15 cellular contexts compared by ENCODE assay signal in genomic region chr9:91782711-91783214, GRCh38.
"Had no signal": no experiment of that assay in that cellular context is flagged by ENCODE, and none has a peak within 500 bp of the region (broad histone marks: within the 10 kb centered on the region; RNA-seq: fewer than 3 reads in every experiment).

No MANE protein-coding gene starts in this region.

- H3K27me3 ChIP-seq: right lobe of liver, upper lobe of right lung had no signal

- H3K4me1 Mint-ChIP-seq: activated B cell treated with CpG ODN at 0.5 μM for 24 hours, natural killer cell had no signal

- H3K4me1 ChIP-seq: left ventricle myocardium inferior, psoas muscle, right lobe of liver, upper lobe of right lung had no signal

- H3K36me3 ChIP-seq: left ventricle myocardium inferior, right lobe of liver, upper lobe of right lung had no signal

- H3K4me3 Mint-ChIP-seq: activated B cell treated with CpG ODN at 0.5 μM for 24 hours; activated CD4-positive, alpha-beta T cell treated with anti-CD3 and anti-CD28 coated beads, Interleukin-2, amount 10 ng/mL, durations not matched to agents 24 days and 14 days; activated naive CD4-positive, alpha-beta T cell treated with anti-CD3 and anti-CD28 coated beads for 36 hours; natural killer cell; T-helper 2 cell treated with Interferon-gamma antibody and Interleukin-4, amounts not matched to agents 5 μg/mL and 100 μg/mL, for 36 hours had no signal

- H3K4me3 ChIP-seq: left ventricle myocardium inferior, psoas muscle, right lobe of liver, upper lobe of right lung had no signal

- DNase-seq: activated B cell treated with CpG ODN at 0.5 μM for 24 hours; activated CD4-positive, alpha-beta T cell treated with anti-CD3 and anti-CD28 coated beads, Interleukin-2, amount 10 ng/mL, durations not matched to agents 24 days and 14 days; activated naive CD4-positive, alpha-beta T cell treated with anti-CD3 and anti-CD28 coated beads for 36 hours; activated T-cell treated with anti-CD3 and anti-CD28 coated beads, Interleukin-2, amount 50 U/mL, for 1 hour; hippocampal formation; kidney; left ventricle myocardium inferior; natural killer cell; psoas muscle; stimulated activated naive CD8-positive, alpha-beta T cell treated with anti-CD3 and anti-CD28 coated beads, Interleukin-15, Interleukin-2, amounts not matched to agents 100 U/mL and 50 U/mL, for 24 hours; SW 1271; upper lobe of right lung had no signal

- H3K9me3 Mint-ChIP-seq: activated CD4-positive, alpha-beta T cell treated with anti-CD3 and anti-CD28 coated beads, Interleukin-2, amount 10 ng/mL, durations not matched to agents 24 days and 14 days; activated naive CD4-positive, alpha-beta T cell treated with anti-CD3 and anti-CD28 coated beads for 36 hours; activated T-helper 2 cell treated with anti-CD3 and anti-CD28 coated beads, Interferon-gamma antibody, Interleukin-2, Interleukin-4, amounts not matched to agents 10 μg/mL and 5 μg/mL and 100 μg/mL, durations not matched to agents 14 hours and 24 hours and 36 hours; natural killer cell; T-helper 2 cell treated with Interferon-gamma antibody and Interleukin-4, amounts not matched to agents 5 μg/mL and 100 μg/mL, for 36 hours had no signal

- H3K36me3 Mint-ChIP-seq: natural killer cell had no signal

- H3K27ac ChIP-seq: left ventricle myocardium inferior, psoas muscle, right lobe of liver, upper lobe of right lung had no signal

- H3K9me3 ChIP-seq: right lobe of liver, upper lobe of right lung had no signal

- H3K27ac Mint-ChIP-seq: activated B cell treated with CpG ODN at 0.5 μM for 24 hours; activated CD4-positive, alpha-beta T cell treated with anti-CD3 and anti-CD28 coated beads, Interleukin-2, amount 10 ng/mL, durations not matched to agents 24 days and 14 days; activated naive CD4-positive, alpha-beta T cell treated with anti-CD3 and anti-CD28 coated beads for 36 hours; activated T-helper 2 cell treated with anti-CD3 and anti-CD28 coated beads, Interferon-gamma antibody, Interleukin-2, Interleukin-4, amounts not matched to agents 10 μg/mL and 5 μg/mL and 100 μg/mL, durations not matched to agents 14 hours and 24 hours and 36 hours; natural killer cell; T-helper 2 cell treated with Interferon-gamma antibody and Interleukin-4, amounts not matched to agents 5 μg/mL and 100 μg/mL, for 36 hours had no signal
